In the genomic region with DNA sequence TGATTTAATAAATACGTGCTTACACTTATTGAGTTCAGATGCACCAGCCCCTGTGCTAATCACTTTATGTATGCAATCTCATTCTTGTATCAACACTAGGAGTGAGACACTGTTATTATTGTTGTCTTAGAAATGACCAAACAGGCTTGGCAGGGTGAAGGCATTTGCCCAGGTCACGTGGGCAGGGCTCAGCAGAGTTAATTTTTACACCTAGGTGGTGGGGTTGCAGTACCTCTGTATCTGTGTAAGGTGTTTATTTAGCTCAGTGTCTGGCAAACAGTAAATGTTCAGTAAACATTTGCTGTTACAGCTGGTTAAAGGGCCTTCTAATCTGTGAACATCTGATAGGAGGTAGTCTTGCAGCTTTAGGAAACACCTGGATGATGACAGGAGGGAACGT, we compare ENCODE assay signal across 20 cellular contexts.
DNase-seq lines count a peak whose midpoint lies in the region; ATAC-seq, FAIRE-seq and TF ChIP-seq lines count a peak whose summit lies in the region.
"Had no signal": no experiment of that assay in that cellular context is flagged by ENCODE, and none has a peak within 500 bp of the region (broad histone marks: within the 10 kb centered on the region; RNA-seq: fewer than 3 reads in every experiment).

No MANE protein-coding gene starts in this region.

- no peak for ATAC-seq in HG02852 (IDR thresholded peaks at IDR 0.05; ENCODE audit: unreplicated experiment)
- no peak for ATAC-seq in HG03175 (IDR thresholded peaks at IDR 0.05; ENCODE audit: unreplicated experiment)
- ATAC-seq: natural killer cell treated with Interleukin-12 subunit alpha and Interleukin-12 subunit beta and Interleukin-15 and Interleukin-18, amount 100 ng/mL, for 72 hours; sciatic nerve had no signal

- H3K4me1 ChIP-seq in HUES48 (ENCODE audit: control insufficient read depth, insufficient read depth, low read length): peaks cover 4% of the 10 kb centered on the region; the same call in 1 of the 2 replicates
- peaks cover 2 to 14% of the 10 kb centered on the region in 2 donors for H3K4me1 ChIP-seq in kidney (ENCODE audit: control insufficient read depth in 1 of 2, insufficient read depth in 1 of 2, low read depth in 1 of 2, low read length in 2 of 2)
- no peaks in the 10 kb centered on the region for H3K4me1 ChIP-seq in prostate gland (replicated peaks)
- H3K4me1 ChIP-seq: tibial artery had no signal

- peak overlapping the region; percentile 4 for H3K27ac ChIP-seq in HUES48 (ENCODE audit: low read depth, low read length)
- H3K27ac ChIP-seq in kidney (ENCODE audit: low read depth in 2 of 2, low read length in 2 of 2): peak overlapping the region in 1 of 2 donors; percentile 63
- no peak overlapping the region for H3K27ac ChIP-seq in prostate gland
- H3K27ac ChIP-seq: tibial artery had no signal

- TF ChIP-seq CTCF in kidney (IDR thresholded peaks at IDR 0.05; ENCODE audit: borderline replicate concordance, extremely low read depth, insufficient read depth): no peak
- TF ChIP-seq CTCF in prostate gland (IDR thresholded peaks at IDR 0.05): no peak
- TF ChIP-seq CTCF in GM13977 (IDR thresholded peaks at IDR 0.05; ENCODE audit: extremely low read depth, insufficient read depth, missing control alignments): no peak

- TF ChIP-seq POLR2A in prostate gland (IDR thresholded peaks at IDR 0.05): no peak

- H3K27me3 ChIP-seq in HUES48 (ENCODE audit: control insufficient read depth, insufficient read depth, low read length) (no peaks in the 10 kb centered on the region), prostate gland (replicated peaks; ENCODE audit: insufficient read depth) (no peaks in the 10 kb centered on the region)
- H3K27me3 ChIP-seq: tibial artery had no signal

- DNase-seq in NCI-H510A treated with DMSO at 0.1 percent for 48 hours (lab: John Stamatoyannopoulos, UW) (peak; percentile 51), kidney (peak; percentile 81), prostate gland (ENCODE audit: low spot score) (peak; percentile 5), GM13977 (ENCODE audit: low spot score) (no peak), NCI-H1092 (lab: John Stamatoyannopoulos, UW) (no peak)
- DNase-seq: activated CD4-positive, CD25-positive, alpha-beta regulatory T cell treated with anti-CD3 and anti-CD28 coated beads, Interleukin-2, amount 50 U/mL, for 72 hours; activated naive CD4-positive, alpha-beta T cell treated with anti-CD3 and anti-CD28 coated beads for 36 hours; DMS79 treated with DMSO at 0.1 percent for 48 hours; effector CD4-positive, alpha-beta T cell; MV-4-11; stimulated activated CD4-positive, alpha-beta T cell treated with anti-CD3 and anti-CD28 coated beads, Interleukin-2, amount 100 ng/mL, for 48 hours; stimulated activated CD8-positive, alpha-beta memory T cell treated with anti-CD3 and anti-CD28 coated beads, Interleukin-4, amount 100 ng/mL, for 48 hours; tibial artery had no signal

- WGBS in prostate gland: 58% methylated on average over 3 of the region's 3 CpGs

- H3K4me3 ChIP-seq in HUES48 (ENCODE audit: low read depth, low read length) (no peak overlapping the region), kidney (ENCODE audit: low read length in 2 of 2) (peak overlapping the region in 1 of 2 donors; percentile 22), prostate gland (no peak overlapping the region)
- H3K4me3 ChIP-seq: GM23338, lung, tibial artery had no signal

- intact Hi-C loops in kidney (cut with DNase I): no loop called here
- intact Hi-C loops in prostate gland (cut with DNase I): no loop called here

- in situ Hi-C loops in GM13977 (cut with MboI; ENCODE audit: low pct_unique_long_range_greater_than_20kb, low sequenced_read_pairs, unreplicated experiment): no loop called here

- H3K9ac ChIP-seq in HUES48 (ENCODE audit: low read depth, low read length) (no peak overlapping the region), kidney (ENCODE audit: low read length in 2 of 2) (no peak overlapping the region)

- no peaks in the 10 kb centered on the region for H3K9me3 ChIP-seq in HUES48 (ENCODE audit: control insufficient read depth, insufficient read depth, low read length)
- no peaks in the 10 kb centered on the region for H3K9me3 ChIP-seq in kidney (ENCODE audit: control insufficient read depth in 1 of 2, low read length in 2 of 2)
- H3K9me3 ChIP-seq in prostate gland: no peaks in the 10 kb centered on the region
- H3K9me3 ChIP-seq: tibial artery had no signal

- peak; percentile 13 for FAIRE-seq in kidney (lab: Jason Lieb, UNC)

- H3K36me3 ChIP-seq in HUES48 (ENCODE audit: control insufficient read depth, insufficient read depth, low read length): no peaks in the 10 kb centered on the region
- no peaks in the 10 kb centered on the region for H3K36me3 ChIP-seq in kidney (ENCODE audit: control insufficient read depth in 1 of 2, insufficient read depth in 2 of 2, low read length in 2 of 2)
- no peaks in the 10 kb centered on the region for H3K36me3 ChIP-seq in prostate gland
- H3K36me3 ChIP-seq: tibial artery had no signal

Comparison
In these comparisons a context has a peak if more than half of its experiments do, and no peak if none do; other contexts are left out.
1. DNase-seq: peak in NCI-H510A treated with DMSO at 0.1 percent for 48 hours (single experiment), kidney (single experiment) and prostate gland (single experiment); none in GM13977 (single experiment) and NCI-H1092 (single experiment).